Comparison of ENCODE assay signal across 26 cellular contexts in the genomic region with DNA sequence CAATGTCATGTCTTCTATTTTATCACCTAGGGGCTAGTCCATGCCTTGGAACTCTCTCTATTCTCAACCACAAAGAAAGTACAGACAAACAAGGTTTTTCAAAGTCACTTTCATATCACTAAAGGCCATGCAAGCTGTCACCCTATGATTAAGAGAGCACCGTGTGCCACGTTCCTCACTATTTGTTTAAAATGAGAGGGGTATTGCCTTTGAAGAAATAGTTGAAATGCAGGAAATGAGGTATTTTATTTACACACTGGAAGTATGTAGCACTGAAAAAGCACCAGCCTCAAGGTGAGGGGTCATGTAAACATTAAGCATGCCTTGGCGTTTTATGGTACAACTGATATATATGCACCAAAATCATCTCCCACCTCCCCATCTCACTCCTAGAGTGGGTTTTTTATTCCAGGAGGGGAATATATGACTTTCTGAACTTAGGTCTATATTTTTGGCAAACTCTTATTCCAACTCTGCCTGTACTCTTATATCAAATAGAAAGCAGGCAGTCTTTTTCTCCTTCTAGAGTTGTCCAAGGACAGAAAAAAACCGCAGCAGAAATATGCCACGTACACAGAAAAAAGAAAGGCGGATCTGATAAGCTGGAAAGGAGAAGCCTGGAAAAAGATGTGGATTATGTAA. TPM values are rescaled to one million over a fixed set of nuclear protein-coding genes. Genes with fewer than 3 reads are reported as not detected.
DNase-seq lines count a peak whose midpoint lies in the region; ATAC-seq, FAIRE-seq and TF ChIP-seq lines count a peak whose summit lies in the region.
"Had no signal": no experiment of that assay in that cellular context is flagged by ENCODE, and none has a peak within 500 bp of the region (broad histone marks: within the 10 kb centered on the region; RNA-seq: fewer than 3 reads in every experiment).

No MANE protein-coding gene starts in this region.

- TF ChIP-seq CTCF in Caco-2 (IDR thresholded peaks at IDR 0.05; ENCODE audit: insufficient read depth in 1 of 2, low read depth in 1 of 2, low read length in 1 of 2, severe bottlenecking in 1 of 2, unreplicated experiment in 1 of 2) (no peak), PC-3 (conservative IDR thresholded peaks at IDR 0.05; ENCODE audit: low read depth, low read length) (no peak), endothelial cell of umbilical vein (IDR thresholded peaks at IDR 0.05; ENCODE audit: extremely low read depth in 1 of 2, insufficient read depth in 1 of 2, low read depth in 1 of 2, low read length in 2 of 2) (no peak), left lung (IDR thresholded peaks at IDR 0.05) (no peak)

- H3K4me1 ChIP-seq in Caco-2 (peaks cover 22% of the 10 kb centered on the region), PC-3 (ENCODE audit: insufficient read depth, low read length) (peaks cover 18% of the 10 kb centered on the region), endothelial cell of umbilical vein (ENCODE audit: control insufficient read depth, extremely low read depth, insufficient read depth, low read length) (no peaks in the 10 kb centered on the region), left lung (peaks cover 0 to 7% of the 10 kb centered on the region in 2 donors)
- H3K4me1 ChIP-seq in naive thymus-derived CD4-positive, alpha-beta T cell (ENCODE audit: control insufficient read depth in 2 of 2, insufficient read depth in 2 of 2, low read length in 2 of 2) = no peaks in the 10 kb centered on the region
- H3K4me1 ChIP-seq: A549, Peyer's patch, spleen had no signal

- H3K36me3 Mint-ChIP-seq in Caco-2 (ENCODE audit: insufficient read depth, unreplicated experiment) = no peaks in the 10 kb centered on the region
- H3K36me3 Mint-ChIP-seq in naive thymus-derived CD4-positive, alpha-beta T cell = no peaks in the 10 kb centered on the region
- H3K36me3 Mint-ChIP-seq in T-cell = no peaks in the 10 kb centered on the region
- H3K36me3 Mint-ChIP-seq in activated CD4-positive, alpha-beta T cell treated with anti-CD3 and anti-CD28 coated beads, Interleukin-2, amount 10 ng/mL, durations not matched to agents 7 days and 5 days (ENCODE audit: low read depth) = no peaks in the 10 kb centered on the region
- H3K36me3 Mint-ChIP-seq: activated naive CD4-positive, alpha-beta T cell treated with anti-CD3 and anti-CD28 coated beads, Interleukin-2, amount 10 ng/mL, durations not matched to agents 7 days and 5 days; neural progenitor cell had no signal

- H3K27me3 ChIP-seq in Caco-2 (replicated peaks; ENCODE audit: control insufficient read depth, insufficient read depth, low read length) (no peaks in the 10 kb centered on the region), PC-3 (ENCODE audit: low read length) (no peaks in the 10 kb centered on the region), endothelial cell of umbilical vein (ENCODE audit: control insufficient read depth in 2 of 2, insufficient read depth in 2 of 2, low read length in 2 of 2) (no peaks in the 10 kb centered on the region), left lung (no peaks in the 10 kb centered on the region)
- H3K27me3 ChIP-seq in naive thymus-derived CD4-positive, alpha-beta T cell (ENCODE audit: control insufficient read depth in 2 of 2, insufficient read depth in 2 of 2, low read length in 2 of 2) = no peaks in the 10 kb centered on the region
- H3K27me3 ChIP-seq: body of pancreas, neural progenitor cell, Peyer's patch, stomach had no signal

- H2AFZ ChIP-seq in PC-3 (ENCODE audit: low read length) (no peak overlapping the region), endothelial cell of umbilical vein (ENCODE audit: low read depth, low read length) (no peak overlapping the region)
- H2AFZ ChIP-seq: neural progenitor cell had no signal

- no peak for FAIRE-seq in endothelial cell of umbilical vein (lab: Jason Lieb, UNC)
- FAIRE-seq: A549 had no signal

- ATAC-seq in PC-3 = no peak
- peak; percentile 48 for ATAC-seq in left lung
- no peak for ATAC-seq in naive thymus-derived CD4-positive, alpha-beta T cell
- no peak for ATAC-seq in T-cell (replicated peaks in 1 of 4)
- ATAC-seq: A549; activated T-cell treated with anti-CD3 and anti-CD28 coated beads, Interleukin-2, amount 50 U/mL, for 72 hours; body of pancreas; HCT116; left colon; mucosa of descending colon had no signal

- H3K27ac Mint-ChIP-seq in Caco-2 (ENCODE audit: unreplicated experiment) (peak overlapping the region; percentile 22), T-cell (no peak overlapping the region)
- no peak overlapping the region for H3K27ac Mint-ChIP-seq in naive thymus-derived CD4-positive, alpha-beta T cell
- H3K27ac Mint-ChIP-seq in activated CD4-positive, alpha-beta T cell treated with anti-CD3 and anti-CD28 coated beads, Interleukin-2, amount 10 ng/mL, durations not matched to agents 7 days and 5 days = no peak overlapping the region
- H3K27ac Mint-ChIP-seq: activated naive CD4-positive, alpha-beta T cell treated with anti-CD3 and anti-CD28 coated beads, Interleukin-2, amount 10 ng/mL, durations not matched to agents 7 days and 5 days; activated T-cell treated with anti-CD3 and anti-CD28 coated beads, Interleukin-2, amount 50 U/mL, for 72 hours; neural progenitor cell had no signal

- dilution Hi-C loops in endothelial cell of umbilical vein (cut with MboI; ENCODE audit: extremely low pct_ligation_motif_present, low sequenced_read_pairs) = no loop called here

- CTCF ChIA-PET in Caco-2 (lab: Charles Lee) = interaction anchor here (1.3 kb wide), 1 partner anchor 52 kb away, joined by 4 read pairs; no protein-coding TSS in a partner anchor
- CTCF ChIA-PET in PC-3 (lab: Charles Lee) = no interaction called here
- CTCF ChIA-PET in endothelial cell of umbilical vein (lab: Charles Lee) = no interaction called here
- CTCF ChIA-PET in naive thymus-derived CD4-positive, alpha-beta T cell (lab: Charles Lee) = no interaction called here
- CTCF ChIA-PET in T-cell (lab: Charles Lee) = interaction anchor here in 1 of 2 donors (0.7 kb wide), 1 partner anchor 218 kb away, joined by 3 read pairs; no protein-coding TSS in a partner anchor
- CTCF ChIA-PET in activated CD4-positive, alpha-beta T cell treated with anti-CD3 and anti-CD28 coated beads, Interleukin-2, amount 10 ng/mL, durations not matched to agents 7 days and 5 days (lab: Charles Lee) = interaction anchor here (1.0 kb wide), 1 partner anchor 10 kb away, joined by 4 read pairs; no protein-coding TSS in a partner anchor

- intact Hi-C loops in Caco-2 (cut with micrococcal nuclease; ENCODE audit: unreplicated experiment) = loop anchor here (1.0 to 5.0 kb wide), 2 partner anchors 53 to 54 kb away; partner anchors contain the start of gene VSNL1
- intact Hi-C loops in PC-3 (cut with micrococcal nuclease) = no loop called here
- intact Hi-C loops in endothelial cell of umbilical vein (cut with micrococcal nuclease) = no loop called here
- intact Hi-C loops in left lung (cut with DNase I) = no loop called here
- intact Hi-C loops in naive thymus-derived CD4-positive, alpha-beta T cell (cut with micrococcal nuclease) = no loop called here

- H3K4me3 Mint-ChIP-seq in Caco-2 (ENCODE audit: unreplicated experiment) (no peak overlapping the region), T-cell (no peak overlapping the region)
- H3K4me3 Mint-ChIP-seq in naive thymus-derived CD4-positive, alpha-beta T cell = no peak overlapping the region
- no peak overlapping the region for H3K4me3 Mint-ChIP-seq in activated CD4-positive, alpha-beta T cell treated with anti-CD3 and anti-CD28 coated beads, Interleukin-2, amount 10 ng/mL, durations not matched to agents 7 days and 5 days
- H3K4me3 Mint-ChIP-seq: activated naive CD4-positive, alpha-beta T cell treated with anti-CD3 and anti-CD28 coated beads, Interleukin-2, amount 10 ng/mL, durations not matched to agents 7 days and 5 days; activated T-cell treated with anti-CD3 and anti-CD28 coated beads, Interleukin-2, amount 50 U/mL, for 72 hours; neural progenitor cell had no signal

- POLR2A ChIA-PET in Caco-2 (lab: Charles Lee) (no interaction called here), PC-3 (lab: Charles Lee; ENCODE audit: unreplicated experiment) (no interaction called here), endothelial cell of umbilical vein (lab: Charles Lee) (no interaction called here), T-cell (lab: Charles Lee) (no interaction called here)
- POLR2A ChIA-PET in naive thymus-derived CD4-positive, alpha-beta T cell (lab: Charles Lee) = no interaction called here
- POLR2A ChIA-PET in activated CD4-positive, alpha-beta T cell treated with anti-CD3 and anti-CD28 coated beads, Interleukin-2, amount 10 ng/mL, durations not matched to agents 7 days and 5 days (lab: Charles Lee) = no interaction called here

- H3K9ac ChIP-seq in PC-3 (ENCODE audit: low read length) (no peak overlapping the region), endothelial cell of umbilical vein (replicated peaks; ENCODE audit: extremely low read depth, insufficient read depth, low read length) (no peak overlapping the region)
- H3K9ac ChIP-seq: neural progenitor cell had no signal

- H4K20me1 ChIP-seq in PC-3 (ENCODE audit: low read length) (no peaks in the 10 kb centered on the region), endothelial cell of umbilical vein (replicated peaks; ENCODE audit: control insufficient read depth, extremely low read depth, insufficient read depth, low read length) (no peaks in the 10 kb centered on the region)

- no TSS peak for BruUV-seq in Caco-2 (replicated peaks; lab: Mats Ljungman, UMichigan)
- BruUV-seq in PC-3 (replicated peaks; lab: Mats Ljungman, UMichigan) = no TSS peak
- BruUV-seq in endothelial cell of umbilical vein (replicated peaks; lab: Mats Ljungman, UMichigan) = no TSS peak

- no peaks in the 10 kb centered on the region for H3K9me3 Mint-ChIP-seq in Caco-2 (ENCODE audit: unreplicated experiment)
- H3K9me3 Mint-ChIP-seq in naive thymus-derived CD4-positive, alpha-beta T cell = no peaks in the 10 kb centered on the region
- H3K9me3 Mint-ChIP-seq in T-cell = peaks cover 0 to 3% (median 0%) of the 10 kb centered on the region in 3 donors
- H3K9me3 Mint-ChIP-seq in activated CD4-positive, alpha-beta T cell treated with anti-CD3 and anti-CD28 coated beads, Interleukin-2, amount 10 ng/mL, durations not matched to agents 7 days and 5 days = no peaks in the 10 kb centered on the region
- H3K9me3 Mint-ChIP-seq: activated naive CD4-positive, alpha-beta T cell treated with anti-CD3 and anti-CD28 coated beads, Interleukin-2, amount 10 ng/mL, durations not matched to agents 7 days and 5 days; neural progenitor cell had no signal

- no peak overlapping the region for H3K27ac ChIP-seq in PC-3 (ENCODE audit: low read length)
- H3K27ac ChIP-seq in endothelial cell of umbilical vein (ENCODE audit: insufficient read depth, low read depth, low read length) = no peak overlapping the region
- H3K27ac ChIP-seq in left lung = peak overlapping the region in 1 of 2 donors; percentile 27
- no peak overlapping the region for H3K27ac ChIP-seq in naive thymus-derived CD4-positive, alpha-beta T cell (ENCODE audit: low read depth, low read length)
- H3K27ac ChIP-seq: A549, body of pancreas, coronary artery, neural progenitor cell, Peyer's patch, spleen, stomach had no signal

- H3F3A ChIP-seq in PC-3 (ENCODE audit: low read length, unreplicated experiment) = no peaks in the 10 kb centered on the region

- H3K4me1 Mint-ChIP-seq in Caco-2 (ENCODE audit: low read depth, unreplicated experiment) = peaks cover 20% of the 10 kb centered on the region
- H3K4me1 Mint-ChIP-seq in naive thymus-derived CD4-positive, alpha-beta T cell = no peaks in the 10 kb centered on the region
- H3K4me1 Mint-ChIP-seq in T-cell = no peaks in the 10 kb centered on the region
- no peaks in the 10 kb centered on the region for H3K4me1 Mint-ChIP-seq in activated CD4-positive, alpha-beta T cell treated with anti-CD3 and anti-CD28 coated beads, Interleukin-2, amount 10 ng/mL, durations not matched to agents 7 days and 5 days
- H3K4me1 Mint-ChIP-seq: activated naive CD4-positive, alpha-beta T cell treated with anti-CD3 and anti-CD28 coated beads, Interleukin-2, amount 10 ng/mL, durations not matched to agents 7 days and 5 days had no signal

- H3K9me2 ChIP-seq in PC-3 (replicated peaks; ENCODE audit: low read length) = no peaks in the 10 kb centered on the region

- DNase-seq in Caco-2 = peak; percentile 58 to 69
- peak; percentile 52 for DNase-seq in PC-3
- peak; percentile 17 for DNase-seq in endothelial cell of umbilical vein (ENCODE audit: low read depth, low spot score)
- DNase-seq in left lung = no peak
- no peak for DNase-seq in naive thymus-derived CD4-positive, alpha-beta T cell
- no peak for DNase-seq in T-cell
- DNase-seq in pons (ENCODE audit: low spot score) = no peak
- no peak for DNase-seq in activated CD4-positive, alpha-beta T cell treated with anti-CD3 and anti-CD28 coated beads, Interleukin-2, amount 10 ng/mL, durations not matched to agents 7 days and 5 days
- DNase-seq: activated CD4-positive, CD25-positive, alpha-beta regulatory T cell; activated naive CD4-positive, alpha-beta T cell treated with anti-CD3 and anti-CD28 coated beads, Interleukin-2, amount 10 ng/mL, durations not matched to agents 7 days and 5 days; activated T-cell treated with anti-CD3 and anti-CD28 coated beads, Interleukin-2, amount 50 U/mL, for 72 hours; body of pancreas; left colon; mucosa of descending colon; NCI-H187 treated with DMSO at 0.1 percent for 48 hours; NCI-H774; Peyer's patch; spleen; stimulated activated CD4-positive, alpha-beta T cell treated with anti-CD3 and anti-CD28 coated beads, Interleukin-4, amount 100 ng/mL, for 24 hours; stomach had no signal

- no peaks in the 10 kb centered on the region for H3K9me1 ChIP-seq in endothelial cell of umbilical vein (replicated peaks; ENCODE audit: control insufficient read depth, extremely low read depth, insufficient read depth, low read length)

- H3K36me3 ChIP-seq in Caco-2 (ENCODE audit: control insufficient read depth, insufficient read depth, low read length) (no peaks in the 10 kb centered on the region), PC-3 (ENCODE audit: low read depth, low read length) (no peaks in the 10 kb centered on the region), endothelial cell of umbilical vein (ENCODE audit: control insufficient read depth in 2 of 2, extremely low read depth in 1 of 2, insufficient read depth in 2 of 2, low read length in 2 of 2) (no peaks in the 10 kb centered on the region), left lung (no peaks in the 10 kb centered on the region)
- H3K36me3 ChIP-seq in naive thymus-derived CD4-positive, alpha-beta T cell (ENCODE audit: control insufficient read depth in 2 of 3, insufficient read depth in 3 of 3, low read length in 3 of 3) = no peaks in the 10 kb centered on the region
- H3K36me3 ChIP-seq: neural progenitor cell, Peyer's patch, spleen, stomach had no signal

- H3K79me2 ChIP-seq in PC-3 (ENCODE audit: low read length) (no peaks in the 10 kb centered on the region), endothelial cell of umbilical vein (ENCODE audit: control insufficient read depth, insufficient read depth, low read length) (no peaks in the 10 kb centered on the region)

- H3K9me3 ChIP-seq in Caco-2 (no peaks in the 10 kb centered on the region), PC-3 (ENCODE audit: low read length) (no peaks in the 10 kb centered on the region), endothelial cell of umbilical vein (replicated peaks; ENCODE audit: control insufficient read depth, insufficient read depth, low read length) (no peaks in the 10 kb centered on the region), left lung (no peaks in the 10 kb centered on the region)
- no peaks in the 10 kb centered on the region for H3K9me3 ChIP-seq in naive thymus-derived CD4-positive, alpha-beta T cell (ENCODE audit: control insufficient read depth in 2 of 3, low read length in 3 of 3)
- H3K9me3 ChIP-seq: A549, body of pancreas, mucosa of descending colon, Peyer's patch, spleen, stomach had no signal

- H3K4me2 ChIP-seq in PC-3 (ENCODE audit: low read length) = peak overlapping the region; percentile 17; the same call in 1 of the 2 replicates
- H3K4me2 ChIP-seq in endothelial cell of umbilical vein (ENCODE audit: insufficient read depth, low read length) = no peak overlapping the region
- H3K4me2 ChIP-seq: A549, neural progenitor cell had no signal

- no peaks in the 10 kb centered on the region for H3K27me3 Mint-ChIP-seq in Caco-2 (ENCODE audit: insufficient read depth, unreplicated experiment)
- peaks cover 4 to 29% (median 11%) of the 10 kb centered on the region in 5 donors for H3K27me3 Mint-ChIP-seq in naive thymus-derived CD4-positive, alpha-beta T cell
- H3K27me3 Mint-ChIP-seq in T-cell = peaks cover 11 to 21% of the 10 kb centered on the region in 2 donors
- peaks cover 7% of the 10 kb centered on the region for H3K27me3 Mint-ChIP-seq in activated CD4-positive, alpha-beta T cell treated with anti-CD3 and anti-CD28 coated beads, Interleukin-2, amount 10 ng/mL, durations not matched to agents 7 days and 5 days
- H3K27me3 Mint-ChIP-seq: activated naive CD4-positive, alpha-beta T cell treated with anti-CD3 and anti-CD28 coated beads, Interleukin-2, amount 10 ng/mL, durations not matched to agents 7 days and 5 days had no signal

- TF ChIP-seq POLR2A in endothelial cell of umbilical vein (IDR thresholded peaks at IDR 0.05; ENCODE audit: low read depth, low read length) = no peak

- no peak overlapping the region for H3K4me3 ChIP-seq in Caco-2 (ENCODE audit: low read depth, low read length)
- H3K4me3 ChIP-seq in PC-3 (ENCODE audit: low read length) = no peak overlapping the region
- no peak overlapping the region for H3K4me3 ChIP-seq in endothelial cell of umbilical vein (replicated peaks in 1 of 3; ENCODE audit: insufficient read depth in 1 of 3, low read depth in 1 of 3, low read length in 3 of 3)
- H3K4me3 ChIP-seq in left lung = no peak overlapping the region
- no peak overlapping the region for H3K4me3 ChIP-seq in naive thymus-derived CD4-positive, alpha-beta T cell (ENCODE audit: low read length)
- H3K4me3 ChIP-seq: A549, body of pancreas, coronary artery, mucosa of descending colon, neural progenitor cell, Peyer's patch, spleen, stomach had no signal

RNA-seq across cellular contexts. Expression of gene VSNL1, which starts 53.5 kb away (rescaled TPM):
- 0.43 and 0.60 TPM in 2 replicates for total RNA-seq in Caco-2 (2022)
- total RNA-seq in PC-3 (2014; rRNA removed) = not detected in 2 replicates
- not detected in 2 replicates for total RNA-seq in endothelial cell of umbilical vein
- polyA plus RNA-seq in endothelial cell of umbilical vein = not detected in 2 replicates
- not detected in 2 replicates for polyA plus RNA-seq in endothelial cell of umbilical vein (2011; cell fraction: cytosol; rRNA removed)
- not detected in 2 replicates for polyA plus RNA-seq in endothelial cell of umbilical vein (2011; cell fraction: nucleus; rRNA removed)
- not detected in 2 replicates for polyA plus RNA-seq in endothelial cell of umbilical vein (2012)
- polyA minus RNA-seq in endothelial cell of umbilical vein = not detected in 2 replicates
- polyA minus RNA-seq in endothelial cell of umbilical vein (2011; cell fraction: cytosol; rRNA and poly(A)+ RNA removed) = not detected
- not detected in 2 replicates for polyA minus RNA-seq in endothelial cell of umbilical vein (2011; cell fraction: nucleus; rRNA and poly(A)+ RNA removed)
- total RNA-seq in left lung = 1 to 10 TPM; 1.6 to 3.1 TPM
- not detected for total RNA-seq in naive thymus-derived CD4-positive, alpha-beta T cell
- not detected for polyA plus RNA-seq in naive thymus-derived CD4-positive, alpha-beta T cell
- total RNA-seq in T-cell = under 1 TPM in 1 of 5 donors, not detected in 4; 0.22 TPM
- not detected for total RNA-seq in activated CD4-positive, alpha-beta T cell treated with anti-CD3 and anti-CD28 coated beads, Interleukin-2, amount 10 ng/mL, durations not matched to agents 7 days and 5 days
- total RNA-seq: activated T-cell treated with anti-CD3 and anti-CD28 coated beads, Interleukin-2, amount 50 U/mL, for 72 hours; glomerular endothelial cell; Peyer's patch; spleen had no signal
- polyA plus RNA-seq: A549, BJ had no signal

Comparison
In these comparisons a context has a peak if more than half of its experiments do, and no peak if none do; other contexts are left out.
1. DNase-seq: peak in Caco-2 (2 of 2), PC-3 (single experiment) and endothelial cell of umbilical vein (single experiment); none in left lung (0 of 2), naive thymus-derived CD4-positive, alpha-beta T cell (0 of 9), T-cell (0 of 34), pons (single experiment) and activated CD4-positive, alpha-beta T cell treated with anti-CD3 and anti-CD28 coated beads, Interleukin-2, amount 10 ng/mL, durations not matched to agents 7 days and 5 days (single experiment).
2. CTCF ChIA-PET loops: an anchor here in Caco-2 (1.3 kb wide) and activated CD4-positive, alpha-beta T cell treated with anti-CD3 and anti-CD28 coated beads, Interleukin-2, amount 10 ng/mL, durations not matched to agents 7 days and 5 days (1.0 kb wide); none called in PC-3, endothelial cell of umbilical vein and naive thymus-derived CD4-positive, alpha-beta T cell.